In genomic region chr5:74766348-74766886, GRCh38 we compare ENCODE assay signal across 8 cellular contexts. TPM values are rescaled to one million over a fixed set of nuclear protein-coding genes. Genes with fewer than 3 reads are reported as not detected.
DNase-seq lines count a peak whose midpoint lies in the region; ATAC-seq and TF ChIP-seq lines count a peak whose summit lies in the region.

No MANE protein-coding gene starts in this region.

- peaks cover 31% of the 10 kb centered on the region for H3K4me1 ChIP-seq in foreskin keratinocyte

- peaks cover 46% of the 10 kb centered on the region for H3K4me1 Mint-ChIP-seq in activated CD8-positive, alpha-beta T cell treated with anti-CD3 and anti-CD28 coated beads for 36 hours (ENCODE audit: low read depth)
- peaks cover 25% of the 10 kb centered on the region for H3K4me1 Mint-ChIP-seq in osteocyte (ENCODE audit: unreplicated experiment)

- H3K27me3 Mint-ChIP-seq in activated CD8-positive, alpha-beta T cell treated with anti-CD3 and anti-CD28 coated beads for 36 hours: no peaks in the 10 kb centered on the region
- H3K27me3 Mint-ChIP-seq in osteocyte (ENCODE audit: unreplicated experiment): no peaks in the 10 kb centered on the region

- H3K27ac Mint-ChIP-seq in activated CD8-positive, alpha-beta T cell treated with anti-CD3 and anti-CD28 coated beads for 36 hours: peak overlapping the region; percentile 99
- H3K27ac Mint-ChIP-seq in osteocyte (ENCODE audit: unreplicated experiment): peak overlapping the region; percentile 98

- no peaks in the 10 kb centered on the region for H3K9me3 Mint-ChIP-seq in activated CD8-positive, alpha-beta T cell treated with anti-CD3 and anti-CD28 coated beads for 36 hours
- H3K9me3 Mint-ChIP-seq in osteocyte (ENCODE audit: unreplicated experiment): no peaks in the 10 kb centered on the region

- H3K4me3 ChIP-seq in GM08714 (ENCODE audit: low read length) (peak overlapping the region; percentile 100), NB4 (ENCODE audit: low read depth, low read length) (peak overlapping the region; percentile 97)

- ATAC-seq in HG02588 (IDR thresholded peaks at IDR 0.05; ENCODE audit: unreplicated experiment): peak; percentile 23
- ATAC-seq in activated CD8-positive, alpha-beta T cell treated with anti-CD3 and anti-CD28 coated beads for 36 hours: peak; percentile 43
- peak; percentile 39 for ATAC-seq in foreskin keratinocyte

- H3K4me3 Mint-ChIP-seq in activated CD8-positive, alpha-beta T cell treated with anti-CD3 and anti-CD28 coated beads for 36 hours: peak overlapping the region; percentile 98
- H3K4me3 Mint-ChIP-seq in osteocyte (ENCODE audit: unreplicated experiment): peak overlapping the region; percentile 100

- no peaks in the 10 kb centered on the region for H3K27me3 ChIP-seq in foreskin keratinocyte

- H3K27ac ChIP-seq in 22Rv1 (peak overlapping the region; percentile 82), foreskin keratinocyte (peak overlapping the region; percentile 64)

- TF ChIP-seq POLR2A in NB4 (IDR thresholded peaks at IDR 0.05; ENCODE audit: extremely low read depth, insufficient read length): no peak

- POLR2A ChIA-PET in activated CD8-positive, alpha-beta T cell treated with anti-CD3 and anti-CD28 coated beads for 36 hours (lab: Charles Lee): interaction anchor here (0.8 to 2.1 kb wide), 4 partner anchors 8 to 81 kb away, joined by 3 to 5 read pairs (median 3); partner anchors contain the start of gene HEXB

- TF ChIP-seq CTCF in 22Rv1 (IDR thresholded peaks at IDR 0.05) (no peak), NB4 (IDR thresholded peaks at IDR 0.05; ENCODE audit: low read depth, low read length) (peak; percentile 19), foreskin keratinocyte (conservative IDR thresholded peaks at IDR 0.05) (peak; percentile 72), osteocyte (IDR thresholded peaks at IDR 0.05) (peak; percentile 51)
- peak; percentile 86 for TF ChIP-seq CTCF in activated CD8-positive, alpha-beta T cell treated with anti-CD3 and anti-CD28 coated beads for 36 hours (IDR thresholded peaks at IDR 0.05)

- CTCF ChIA-PET in activated CD8-positive, alpha-beta T cell treated with anti-CD3 and anti-CD28 coated beads for 36 hours (lab: Charles Lee): interaction anchor here (0.7 to 2.3 kb wide), 17 partner anchors 8 to 470 kb away, joined by 3 to 10 read pairs (median 6); partner anchors contain the start of genes ANKRD31 and HEXB

- intact Hi-C loops in activated CD8-positive, alpha-beta T cell treated with anti-CD3 and anti-CD28 coated beads for 36 hours (cut with micrococcal nuclease): loop anchor here (10.0 kb wide), 2 partner anchors 148 to 498 kb away; no protein-coding TSS in a partner anchor

- peaks cover 36% of the 10 kb centered on the region for H3K36me3 Mint-ChIP-seq in activated CD8-positive, alpha-beta T cell treated with anti-CD3 and anti-CD28 coated beads for 36 hours (ENCODE audit: low read depth)
- H3K36me3 Mint-ChIP-seq in osteocyte (ENCODE audit: unreplicated experiment): peaks cover 22% of the 10 kb centered on the region

- DNase-seq in NB4 (ENCODE audit: low read depth) (peak; percentile 70), foreskin keratinocyte (no peak), osteocyte (ENCODE audit: extremely low spot score, unreplicated experiment) (no peak), NCI-H1930 (lab: John Stamatoyannopoulos, UW) (no peak)
- DNase-seq in activated CD8-positive, alpha-beta T cell treated with anti-CD3 and anti-CD28 coated beads for 36 hours: no peak

RNA-seq across cellular contexts. Expression of gene GFM2, which starts 0.5 kb away (rescaled TPM):
- 10 to 100 TPM; 30.1 to 30.5 TPM for total RNA-seq in activated CD8-positive, alpha-beta T cell treated with anti-CD3 and anti-CD28 coated beads for 36 hours
- total RNA-seq in foreskin keratinocyte (34.7 and 34.8 TPM in 2 replicates), osteocyte (20.6 and 21.6 TPM in 2 replicates)
- 20.3 and 24.5 TPM in 2 replicates for polyA plus RNA-seq in foreskin keratinocyte

RNA-seq across cellular contexts. Expression of gene NSA2, which starts 0.6 kb away (rescaled TPM):
- total RNA-seq in activated CD8-positive, alpha-beta T cell treated with anti-CD3 and anti-CD28 coated beads for 36 hours: 100 to 1,000 TPM; 129 to 142 TPM
- total RNA-seq in foreskin keratinocyte (141 and 155 TPM in 2 replicates), osteocyte (62.3 and 66.4 TPM in 2 replicates)
- 100.0 and 127 TPM in 2 replicates for polyA plus RNA-seq in foreskin keratinocyte
